Comparison of ENCODE assay signal across 12 cellular contexts in the genomic region with DNA sequence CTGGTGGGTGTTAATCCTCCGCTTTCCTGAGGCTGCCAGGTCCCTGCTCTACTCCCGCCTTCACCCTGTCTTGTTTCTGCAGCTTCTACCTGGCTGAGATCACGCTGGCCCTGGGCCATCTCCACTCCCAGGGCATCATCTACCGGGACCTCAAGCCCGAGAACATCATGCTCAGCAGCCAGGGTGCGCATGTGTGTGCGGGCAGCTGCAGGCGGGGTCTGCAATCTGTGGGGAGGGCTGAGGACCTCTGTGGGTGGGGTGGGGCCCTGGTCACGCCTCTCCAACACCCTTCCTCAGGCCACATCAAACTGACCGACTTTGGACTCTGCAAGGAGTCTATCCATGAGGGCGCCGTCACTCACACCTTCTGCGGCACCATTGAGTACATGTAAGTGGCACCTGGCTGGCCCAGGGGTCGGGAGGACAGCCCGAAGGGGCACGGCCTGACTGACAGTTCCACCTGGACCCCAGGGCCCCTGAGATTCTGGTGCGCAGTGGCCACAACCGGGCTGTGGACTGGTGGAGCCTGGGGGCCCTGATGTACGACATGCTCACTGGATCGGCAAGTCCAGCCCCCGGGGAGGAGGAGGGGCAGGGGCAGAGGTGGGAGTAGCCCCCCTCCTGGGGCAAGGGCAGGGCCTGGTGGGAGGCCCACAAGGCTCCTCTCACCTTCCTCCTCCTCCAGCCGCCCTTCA. TPM values are rescaled to one million over a fixed set of nuclear protein-coding genes. Genes with fewer than 3 reads are reported as not detected.
A peak's percentile ranks its signal among the peaks of the same experiment; 100 is the strongest.
DNase-seq lines count a peak whose midpoint lies in the region; ATAC-seq and TF ChIP-seq lines count a peak whose summit lies in the region.
"Had no signal": no experiment of that assay in that cellular context is flagged by ENCODE, and none has a peak within 500 bp of the region (broad histone marks: within the 10 kb centered on the region; RNA-seq: fewer than 3 reads in every experiment).

No MANE protein-coding gene starts in this region.

- CTCF ChIA-PET in activated naive CD4-positive, alpha-beta T cell treated with anti-CD3 and anti-CD28 coated beads for 36 hours (lab: Charles Lee) = no interaction called here
- CTCF ChIA-PET in activated CD4-positive, alpha-beta memory T cell treated with anti-CD3 and anti-CD28 coated beads, Interleukin-2, amount 10 ng/mL, durations not matched to agents 7 days and 5 days (lab: Charles Lee) = interaction anchor here (0.9 to 1.1 kb wide), 2 partner anchors 8 to 26 kb away, joined by 3 read pairs; no protein-coding TSS in a partner anchor

- no peak for DNase-seq in activated naive CD4-positive, alpha-beta T cell treated with anti-CD3 and anti-CD28 coated beads for 36 hours
- no peak for DNase-seq in activated naive CD4-positive, alpha-beta T cell (lab: John Stamatoyannopoulos, UW)
- DNase-seq in activated CD4-positive, alpha-beta memory T cell treated with anti-CD3 and anti-CD28 coated beads, Interleukin-2, amount 10 ng/mL, durations not matched to agents 7 days and 5 days = no peak
- DNase-seq in stimulated activated effector memory CD8-positive, alpha-beta T cell treated with anti-CD3 and anti-CD28 coated beads, Interleukin-12 subunit alpha, Interleukin-12 subunit beta, amount 100 ng/mL, for 72 hours (ENCODE audit: low spot score in 2 of 2) = no peak
- DNase-seq in NCI-H2107 treated with DMSO at 0.1 percent for 48 hours (lab: John Stamatoyannopoulos, UW; ENCODE audit: unreplicated experiment) (no peak), breast epithelium (ENCODE audit: low spot score in 2 of 2) (no peak)
- DNase-seq: DMS53, gastrocnemius medialis, NCI-H1436 treated with DMSO at 0.1 percent for 48 hours had no signal

- intact Hi-C loops in activated naive CD4-positive, alpha-beta T cell treated with anti-CD3 and anti-CD28 coated beads for 36 hours (cut with micrococcal nuclease) = no loop called here
- intact Hi-C loops in breast epithelium (cut with DNase I; ENCODE audit: low total_unique reads) = no loop called here

- no peak for TF ChIP-seq POLR2A in breast epithelium (IDR thresholded peaks at IDR 0.05)

- H3K4me3 Mint-ChIP-seq in activated naive CD4-positive, alpha-beta T cell treated with anti-CD3 and anti-CD28 coated beads for 36 hours = no peak overlapping the region
- H3K4me3 Mint-ChIP-seq in activated CD4-positive, alpha-beta memory T cell treated with anti-CD3 and anti-CD28 coated beads, Interleukin-2, amount 10 ng/mL, durations not matched to agents 7 days and 5 days = peak overlapping the region; percentile 21
- peak overlapping the region; percentile 95 for H3K4me3 Mint-ChIP-seq in stimulated activated effector memory CD8-positive, alpha-beta T cell treated with anti-CD3 and anti-CD28 coated beads, Interleukin-12 subunit alpha, Interleukin-12 subunit beta, amount 100 ng/mL, for 72 hours
- H3K4me3 Mint-ChIP-seq: mesothelial cell of epicardium had no signal

- no peak overlapping the region for H3K27ac ChIP-seq in breast epithelium
- H3K27ac ChIP-seq: gastrocnemius medialis had no signal

- peaks cover 35% of the 10 kb centered on the region for H3K36me3 Mint-ChIP-seq in activated naive CD4-positive, alpha-beta T cell treated with anti-CD3 and anti-CD28 coated beads for 36 hours (ENCODE audit: low read depth)
- peaks cover 53% of the 10 kb centered on the region for H3K36me3 Mint-ChIP-seq in activated CD4-positive, alpha-beta memory T cell treated with anti-CD3 and anti-CD28 coated beads, Interleukin-2, amount 10 ng/mL, durations not matched to agents 7 days and 5 days (ENCODE audit: low read depth)
- peaks cover 100% of the 10 kb centered on the region for H3K36me3 Mint-ChIP-seq in stimulated activated effector memory CD8-positive, alpha-beta T cell treated with anti-CD3 and anti-CD28 coated beads, Interleukin-12 subunit alpha, Interleukin-12 subunit beta, amount 100 ng/mL, for 72 hours

- no peaks in the 10 kb centered on the region for H3K9me3 Mint-ChIP-seq in activated naive CD4-positive, alpha-beta T cell treated with anti-CD3 and anti-CD28 coated beads for 36 hours
- H3K9me3 Mint-ChIP-seq in activated CD4-positive, alpha-beta memory T cell treated with anti-CD3 and anti-CD28 coated beads, Interleukin-2, amount 10 ng/mL, durations not matched to agents 7 days and 5 days = no peaks in the 10 kb centered on the region
- H3K9me3 Mint-ChIP-seq in stimulated activated effector memory CD8-positive, alpha-beta T cell treated with anti-CD3 and anti-CD28 coated beads, Interleukin-12 subunit alpha, Interleukin-12 subunit beta, amount 100 ng/mL, for 72 hours = no peaks in the 10 kb centered on the region
- H3K9me3 Mint-ChIP-seq: brain, mesothelial cell of epicardium had no signal

- peak overlapping the region; percentile 93 for H3K27ac Mint-ChIP-seq in activated naive CD4-positive, alpha-beta T cell treated with anti-CD3 and anti-CD28 coated beads for 36 hours
- H3K27ac Mint-ChIP-seq in activated CD4-positive, alpha-beta memory T cell treated with anti-CD3 and anti-CD28 coated beads, Interleukin-2, amount 10 ng/mL, durations not matched to agents 7 days and 5 days = peak overlapping the region; percentile 73
- peak overlapping the region; percentile 94 for H3K27ac Mint-ChIP-seq in stimulated activated effector memory CD8-positive, alpha-beta T cell treated with anti-CD3 and anti-CD28 coated beads, Interleukin-12 subunit alpha, Interleukin-12 subunit beta, amount 100 ng/mL, for 72 hours
- H3K27ac Mint-ChIP-seq: mesothelial cell of epicardium, progenitor cell of endocrine pancreas had no signal

- ATAC-seq in stimulated activated effector memory CD8-positive, alpha-beta T cell treated with anti-CD3 and anti-CD28 coated beads, Interleukin-12 subunit alpha, Interleukin-12 subunit beta, amount 100 ng/mL, for 72 hours = no peak
- ATAC-seq: gastrocnemius medialis had no signal

- peaks cover 0 to 8% of the 10 kb centered on the region in 2 donors for H3K4me1 ChIP-seq in breast epithelium

- no peak for TF ChIP-seq CTCF in breast epithelium (IDR thresholded peaks at IDR 0.05)

- H3K4me1 Mint-ChIP-seq in activated naive CD4-positive, alpha-beta T cell treated with anti-CD3 and anti-CD28 coated beads for 36 hours (ENCODE audit: low read depth) = peaks cover 49% of the 10 kb centered on the region
- H3K4me1 Mint-ChIP-seq in activated CD4-positive, alpha-beta memory T cell treated with anti-CD3 and anti-CD28 coated beads, Interleukin-2, amount 10 ng/mL, durations not matched to agents 7 days and 5 days = peaks cover 67% of the 10 kb centered on the region
- peaks cover 49% of the 10 kb centered on the region for H3K4me1 Mint-ChIP-seq in stimulated activated effector memory CD8-positive, alpha-beta T cell treated with anti-CD3 and anti-CD28 coated beads, Interleukin-12 subunit alpha, Interleukin-12 subunit beta, amount 100 ng/mL, for 72 hours

- no peaks in the 10 kb centered on the region for H3K27me3 ChIP-seq in breast epithelium
- H3K27me3 ChIP-seq: gastrocnemius medialis had no signal

- POLR2A ChIA-PET in activated CD4-positive, alpha-beta memory T cell treated with anti-CD3 and anti-CD28 coated beads, Interleukin-2, amount 10 ng/mL, durations not matched to agents 7 days and 5 days (lab: Charles Lee) = interaction anchor here (0.7 to 15.2 kb wide), 12 partner anchors 8 to 80 kb away, joined by 3 to 361 read pairs (median 6); a partner anchor contains a TSS

- no peak overlapping the region for H3K4me3 ChIP-seq in breast epithelium
- H3K4me3 ChIP-seq: gastrocnemius medialis had no signal

- no peaks in the 10 kb centered on the region for H3K36me3 ChIP-seq in breast epithelium

- no peaks in the 10 kb centered on the region for H3K9me3 ChIP-seq in breast epithelium
- H3K9me3 ChIP-seq: gastrocnemius medialis had no signal

- no peaks in the 10 kb centered on the region for H3K27me3 Mint-ChIP-seq in activated naive CD4-positive, alpha-beta T cell treated with anti-CD3 and anti-CD28 coated beads for 36 hours (ENCODE audit: low read depth)
- no peaks in the 10 kb centered on the region for H3K27me3 Mint-ChIP-seq in activated CD4-positive, alpha-beta memory T cell treated with anti-CD3 and anti-CD28 coated beads, Interleukin-2, amount 10 ng/mL, durations not matched to agents 7 days and 5 days
- H3K27me3 Mint-ChIP-seq: progenitor cell of endocrine pancreas had no signal

RNA-seq across cellular contexts. Expression of a gene that starts 4.5 kb away (rescaled TPM):
- 10 to 100 TPM; 50.7 to 51.2 TPM for total RNA-seq in activated naive CD4-positive, alpha-beta T cell treated with anti-CD3 and anti-CD28 coated beads for 36 hours
- 10 to 100 TPM; 56.9 to 57.1 TPM for total RNA-seq in activated CD4-positive, alpha-beta memory T cell treated with anti-CD3 and anti-CD28 coated beads, Interleukin-2, amount 10 ng/mL, durations not matched to agents 7 days and 5 days
- 10 to 100 TPM; 28.0 to 41.6 (median 40.1) TPM for total RNA-seq in breast epithelium

RNA-seq across cellular contexts. Expression of a gene that starts 4.7 kb away (rescaled TPM):
- 10 to 100 TPM; 56.8 to 62.4 TPM for total RNA-seq in activated naive CD4-positive, alpha-beta T cell treated with anti-CD3 and anti-CD28 coated beads for 36 hours
- 100 to 1,000 TPM; 398 to 401 TPM for total RNA-seq in activated CD4-positive, alpha-beta memory T cell treated with anti-CD3 and anti-CD28 coated beads, Interleukin-2, amount 10 ng/mL, durations not matched to agents 7 days and 5 days
- 1 to 10 TPM; 2.1 to 9.2 (median 8.0) TPM for total RNA-seq in breast epithelium

RNA-seq across cellular contexts. Expression of a gene that starts 10.5 kb away (rescaled TPM):
- 100 to 1,000 TPM; 298 to 305 TPM for total RNA-seq in activated naive CD4-positive, alpha-beta T cell treated with anti-CD3 and anti-CD28 coated beads for 36 hours
- total RNA-seq in activated CD4-positive, alpha-beta memory T cell treated with anti-CD3 and anti-CD28 coated beads, Interleukin-2, amount 10 ng/mL, durations not matched to agents 7 days and 5 days = 100 to 1,000 TPM; 192 to 196 TPM
- total RNA-seq in breast epithelium = 10 to 100 TPM; 73.6 to 84.3 (median 80.0) TPM

RNA-seq across cellular contexts. Expression of a gene that starts 17.3 kb away (rescaled TPM):
- total RNA-seq in activated naive CD4-positive, alpha-beta T cell treated with anti-CD3 and anti-CD28 coated beads for 36 hours = 1 to 10 TPM in 1 of 2 experiments, under 1 TPM in 1; 0.91 to 2.0 TPM
- total RNA-seq in activated CD4-positive, alpha-beta memory T cell treated with anti-CD3 and anti-CD28 coated beads, Interleukin-2, amount 10 ng/mL, durations not matched to agents 7 days and 5 days = 1 to 10 TPM in 1 of 2 experiments, under 1 TPM in 1; 0.76 to 1.1 TPM
- 1 to 10 TPM in 1 of 3 donors, under 1 TPM in 2; 0.16 to 4.2 (median 0.66) TPM for total RNA-seq in breast epithelium

RNA-seq across cellular contexts. Expression of a gene that starts 19.7 kb away (rescaled TPM):
- not detected for total RNA-seq in activated naive CD4-positive, alpha-beta T cell treated with anti-CD3 and anti-CD28 coated beads for 36 hours
- not detected for total RNA-seq in activated CD4-positive, alpha-beta memory T cell treated with anti-CD3 and anti-CD28 coated beads, Interleukin-2, amount 10 ng/mL, durations not matched to agents 7 days and 5 days
- not detected for total RNA-seq in breast epithelium
- total RNA-seq: gastrocnemius medialis, mesothelial cell of epicardium, progenitor cell of endocrine pancreas had no signal

Comparison
In these comparisons a context has a peak if more than half of its experiments do, and no peak if none do; other contexts are left out.
1. RNA of a gene that starts 4.7 kb away (total RNA-seq): 398 to 401 TPM in activated CD4-positive, alpha-beta memory T cell treated with anti-CD3 and anti-CD28 coated beads, Interleukin-2, amount 10 ng/mL, durations not matched to agents 7 days and 5 days; 56.8 to 62.4 TPM in activated naive CD4-positive, alpha-beta T cell treated with anti-CD3 and anti-CD28 coated beads for 36 hours and 2.1 to 9.2 TPM in breast epithelium; every median in the first group is over 4 times any median in the second.
2. Peak in every context shown above with its lines, with median percentiles within 50 percentile points of each other: H3K27ac Mint-ChIP-seq.